Comparison of ENCODE assay signal across 8 cellular contexts in genomic region chr6:57535994-57536393, GRCh38.
DNase-seq lines count a peak whose midpoint lies in the region; ATAC-seq and TF ChIP-seq lines count a peak whose summit lies in the region.
"Not testable (repeated sequence)": the region's sequence is repeated elsewhere in the genome, so short reads cannot be mapped to it uniquely, and the experiment has no call there.

No MANE protein-coding gene starts in this region.

- not testable (repeated sequence) for H2AFZ ChIP-seq in GM23338; neural progenitor cell (replicated peaks)

- H3K27me3 Mint-ChIP-seq in GM23338 (ENCODE audit: insufficient read depth, low read depth, poor library complexity); WTC11 (ENCODE audit: low read depth); neural progenitor cell (ENCODE audit: insufficient read depth, low read depth): not testable (repeated sequence)

- not testable (repeated sequence) for H3K9ac ChIP-seq in neural progenitor cell

- H3K36me3 ChIP-seq in GM23338 (ENCODE audit: insufficient read depth); neural progenitor cell: not testable (repeated sequence)

- not testable (repeated sequence) for H3K79me2 ChIP-seq in GM23338 (replicated peaks; ENCODE audit: insufficient read depth); neural progenitor cell (ENCODE audit: low read depth)

- not testable (repeated sequence) for H3K4me3 ChIP-seq in GM23338, neural progenitor cell

- H3K9me3 Mint-ChIP-seq in GM23338, WTC11, neural progenitor cell: not testable (repeated sequence)

- H3K4me1 Mint-ChIP-seq in GM23338 (peaks cover 18% of the 10 kb centered on the region), WTC11 (peaks cover 33% of the 10 kb centered on the region), neural progenitor cell (peaks cover 17% of the 10 kb centered on the region)

- not testable (repeated sequence) for H3K4me3 Mint-ChIP-seq in GM23338, WTC11, neural progenitor cell

- not testable (repeated sequence) for H3K27me3 ChIP-seq in GM23338 (ENCODE audit: insufficient read depth); neural progenitor cell

- not testable (repeated sequence) for H3K4me1 ChIP-seq in GM23338 (ENCODE audit: insufficient read depth); neural progenitor cell

- not testable (repeated sequence) for H4K20me1 ChIP-seq in GM23338 (replicated peaks; ENCODE audit: insufficient read depth); neural progenitor cell (ENCODE audit: low read depth)

- CTCF ChIA-PET in WTC11 (lab: Charles Lee), result not testable (repeated sequence)

- H3K27ac Mint-ChIP-seq in GM23338, WTC11, neural progenitor cell: not testable (repeated sequence)

- POLR2A ChIA-PET in WTC11 (lab: Charles Lee), result not testable (repeated sequence)

- H3K9me2 ChIP-seq in GM23338 (ENCODE audit: insufficient read depth), result not testable (repeated sequence)

- peak; percentile 67 for DNase-seq in GM23338 (ENCODE audit: low spot score)
- peak; percentile 16 for DNase-seq in NCI-H748 (lab: John Stamatoyannopoulos, UW; ENCODE audit: unreplicated experiment)
- not testable (repeated sequence) for DNase-seq in WTC11 (ENCODE audit: low spot score)
- peak; percentile 1 for DNase-seq in germinal center (ENCODE audit: low spot score)
- DNase-seq in neural progenitor cell (ENCODE audit: low spot score), result peak; percentile 23

- H3K36me3 Mint-ChIP-seq in GM23338 (ENCODE audit: low read depth) (peaks cover 19% of the 10 kb centered on the region), neural progenitor cell (peaks cover 11% of the 10 kb centered on the region)
- not testable (repeated sequence) for H3K36me3 Mint-ChIP-seq in WTC11

- ATAC-seq in GM18517 (IDR thresholded peaks at IDR 0.05; ENCODE audit: unreplicated experiment) (peak; percentile 76), GM23338 (peak; percentile 78), HG03469 (IDR thresholded peaks at IDR 0.05; ENCODE audit: unreplicated experiment) (peak; percentile 77), WTC11 (peak; percentile 80)

- H3K27ac ChIP-seq in C4-2B; GM23338 (ENCODE audit: low read depth); neural progenitor cell: not testable (repeated sequence)

- H3K9me3 ChIP-seq in neural progenitor cell (ENCODE audit: low read depth), result not testable (repeated sequence)

- TF ChIP-seq CTCF in C4-2B (conservative IDR thresholded peaks at IDR 0.05) (peak; percentile 56), GM23338 (conservative IDR thresholded peaks at IDR 0.05; ENCODE audit: low read depth in 2 of 2) (peak; percentile 53 to 55), neural progenitor cell (IDR thresholded peaks at IDR 0.05) (peak; percentile 57)
- TF ChIP-seq CTCF in WTC11 (IDR thresholded peaks at IDR 0.05), result not testable (repeated sequence)

- not testable (repeated sequence) for H3F3A ChIP-seq in GM23338 (replicated peaks; ENCODE audit: low read depth); neural progenitor cell (ENCODE audit: low read depth)

- H3K4me2 ChIP-seq in GM23338, neural progenitor cell: not testable (repeated sequence)
